In the genomic region with DNA sequence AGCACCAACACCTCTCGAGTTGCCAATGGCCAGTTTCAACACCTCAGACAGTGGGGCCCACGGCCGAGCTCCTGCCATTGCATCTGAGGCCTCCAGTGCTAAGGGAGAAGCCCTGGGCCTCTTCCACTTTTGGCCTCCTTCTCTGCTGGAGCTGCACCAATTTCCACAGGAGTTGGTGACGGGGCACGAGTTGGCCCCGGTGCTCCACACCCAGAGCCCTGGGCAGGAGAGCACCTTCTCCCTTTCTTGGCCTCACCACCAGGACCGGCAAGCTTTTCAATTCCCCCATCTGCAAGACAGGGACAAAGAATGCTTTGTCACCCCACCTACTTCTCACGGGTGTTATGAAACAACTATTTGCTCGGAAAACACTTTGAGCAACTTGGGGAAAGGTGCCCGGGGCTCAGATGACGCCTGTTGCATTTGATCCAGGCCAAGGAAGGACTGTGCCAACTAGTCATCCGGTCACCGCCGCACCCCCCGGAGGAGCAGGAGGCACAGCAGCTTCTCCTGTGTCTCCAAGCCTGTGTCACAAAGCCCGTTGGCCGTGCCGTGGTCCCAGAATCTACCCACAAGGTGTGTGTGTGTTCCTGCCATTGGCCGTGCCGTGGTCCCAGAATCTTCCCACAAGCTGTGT, we compare ENCODE assay signal across 8 cellular contexts. TPM values are rescaled to one million over a fixed set of nuclear protein-coding genes. Genes with fewer than 3 reads are reported as not detected.
DNase-seq lines count a peak whose midpoint lies in the region; ATAC-seq and TF ChIP-seq lines count a peak whose summit lies in the region.

No MANE protein-coding gene starts in this region.

- H3K4me3 ChIP-seq in Caco-2 (ENCODE audit: low read depth, low read length) = no peak overlapping the region
- no peak overlapping the region for H3K4me3 ChIP-seq in gastroesophageal sphincter

- H3K9me3 ChIP-seq in Caco-2 = no peaks in the 10 kb centered on the region
- no peaks in the 10 kb centered on the region for H3K9me3 ChIP-seq in gastroesophageal sphincter

- H3K36me3 ChIP-seq in Caco-2 (ENCODE audit: control insufficient read depth, insufficient read depth, low read length) = no peaks in the 10 kb centered on the region
- H3K36me3 ChIP-seq in gastroesophageal sphincter = no peaks in the 10 kb centered on the region

- H3K4me3 Mint-ChIP-seq in Caco-2 (ENCODE audit: unreplicated experiment) = no peak overlapping the region
- no peak overlapping the region for H3K4me3 Mint-ChIP-seq in progenitor cell of endocrine pancreas (ENCODE audit: low read depth)

- no peak for TF ChIP-seq EP300 in gastroesophageal sphincter (IDR thresholded peaks at IDR 0.05)

- DNase-seq in Caco-2 = peak; percentile 77 to 82
- no peak for DNase-seq in RWPE1 (ENCODE audit: low spot score)
- DNase-seq in progenitor cell of endocrine pancreas (ENCODE audit: low spot score, unreplicated experiment) = no peak
- DNase-seq in NCI-H2227 treated with DMSO at 0.1 percent for 48 hours (lab: John Stamatoyannopoulos, UW) = no peak
- no peak for DNase-seq in effector CD8-positive, alpha-beta T cell (lab: John Stamatoyannopoulos, UW)
- no peak for DNase-seq in NCI-H187 treated with DMSO at 0.1 percent for 48 hours (lab: John Stamatoyannopoulos, UW)

- H3K27ac Mint-ChIP-seq in Caco-2 (ENCODE audit: unreplicated experiment) = peak overlapping the region; percentile 89
- H3K27ac Mint-ChIP-seq in progenitor cell of endocrine pancreas = peak overlapping the region; percentile 91

- WGBS in gastroesophageal sphincter (ENCODE audit: low coverage in 1 of 2), 2 donors = 100% methylated on average over 2 of the region's 20 CpGs; no CpG with 5 or more reads in 1 of the 2 donors

- POLR2A ChIA-PET in Caco-2 (lab: Charles Lee) (interaction anchor here (0.6 to 1.7 kb wide), 7 partner anchors 13 to 1430 kb away, joined by 3 to 9 read pairs (median 3); a partner anchor contains a TSS), RWPE1 (lab: Yijun Ruan, JAX; ENCODE audit: low non-redundant PET) (interaction anchor here (0.6 to 0.7 kb wide), 2 partner anchors 98 to 574 kb away, joined by 3 read pairs; no protein-coding TSS in a partner anchor)

- no peak for TF ChIP-seq CTCF in Caco-2 (IDR thresholded peaks at IDR 0.05; ENCODE audit: insufficient read depth in 1 of 2, low read depth in 1 of 2, low read length in 1 of 2, severe bottlenecking in 1 of 2, unreplicated experiment in 1 of 2)
- TF ChIP-seq CTCF in RWPE1 (conservative IDR thresholded peaks at IDR 0.05; ENCODE audit: low read depth) = no peak
- no peak for TF ChIP-seq CTCF in gastroesophageal sphincter (IDR thresholded peaks at IDR 0.05)
- TF ChIP-seq CTCF in progenitor cell of endocrine pancreas (IDR thresholded peaks at IDR 0.05; ENCODE audit: unreplicated experiment) = no peak

- H3K36me3 Mint-ChIP-seq in Caco-2 (ENCODE audit: insufficient read depth, unreplicated experiment) = peaks cover 5% of the 10 kb centered on the region
- H3K36me3 Mint-ChIP-seq in progenitor cell of endocrine pancreas (ENCODE audit: insufficient read depth) = no peaks in the 10 kb centered on the region

- CTCF ChIA-PET in Caco-2 (lab: Charles Lee) = interaction anchor here (0.6 to 1.5 kb wide), 5 partner anchors 9 to 650 kb away, joined by 3 to 7 read pairs (median 5); no protein-coding TSS in a partner anchor
- CTCF ChIA-PET in RWPE1 (lab: Yijun Ruan, JAX) = interaction anchor here (0.5 to 1.1 kb wide), 3 partner anchors 10 to 66 kb away, joined by 3 to 5 read pairs (median 3); no protein-coding TSS in a partner anchor

- intact Hi-C loops in Caco-2 (cut with micrococcal nuclease; ENCODE audit: unreplicated experiment) = no loop called here

- TF ChIP-seq POLR2A in gastroesophageal sphincter (IDR thresholded peaks at IDR 0.05) = no peak

- no peaks in the 10 kb centered on the region for H3K27me3 Mint-ChIP-seq in Caco-2 (ENCODE audit: insufficient read depth, unreplicated experiment)
- H3K27me3 Mint-ChIP-seq in progenitor cell of endocrine pancreas = no peaks in the 10 kb centered on the region

- peaks cover 52% of the 10 kb centered on the region for H3K4me1 ChIP-seq in Caco-2
- H3K4me1 ChIP-seq in gastroesophageal sphincter = peaks cover 3 to 69% (median 23%) of the 10 kb centered on the region in 3 donors

- no peaks in the 10 kb centered on the region for H3K27me3 ChIP-seq in Caco-2 (replicated peaks; ENCODE audit: control insufficient read depth, insufficient read depth, low read length)
- H3K27me3 ChIP-seq in gastroesophageal sphincter = no peaks in the 10 kb centered on the region

- H3K4me1 Mint-ChIP-seq in Caco-2 (ENCODE audit: low read depth, unreplicated experiment) (peaks cover 25% of the 10 kb centered on the region), progenitor cell of endocrine pancreas (ENCODE audit: low read depth) (peaks cover 37% of the 10 kb centered on the region)

- H3K27ac ChIP-seq in RWPE1 (peak overlapping the region; percentile 86), gastroesophageal sphincter (peak overlapping the region in 3 of 4 donors; percentile 83 to 91 (median 87))

- H3K9me3 Mint-ChIP-seq in Caco-2 (ENCODE audit: unreplicated experiment) = no peaks in the 10 kb centered on the region
- H3K9me3 Mint-ChIP-seq in progenitor cell of endocrine pancreas (ENCODE audit: low read depth) = no peaks in the 10 kb centered on the region

- no TSS peak for BruUV-seq in Caco-2 (replicated peaks; lab: Mats Ljungman, UMichigan)

- no peak for ATAC-seq in gastroesophageal sphincter
- ATAC-seq in HG02798 (IDR thresholded peaks at IDR 0.05; ENCODE audit: poor library complexity, unreplicated experiment) = no peak

RNA-seq across cellular contexts. Expression of a gene that starts 55.2 kb away (rescaled TPM):
- total RNA-seq in Caco-2 (2022) = 131 and 137 TPM in 2 replicates
- total RNA-seq in gastroesophageal sphincter = 100 to 1,000 TPM in 2 of 4 donors, 10 to 100 TPM in 2; 57.8 to 111 (median 99.1) TPM
- 110 and 120 TPM in 2 replicates for total RNA-seq in progenitor cell of endocrine pancreas

Comparison
In these comparisons a context has a peak if more than half of its experiments do, and no peak if none do; other contexts are left out.
1. DNase-seq: peak in Caco-2 (2 of 2); none in RWPE1 (single experiment), progenitor cell of endocrine pancreas (single experiment), NCI-H2227 treated with DMSO at 0.1 percent for 48 hours (single experiment), effector CD8-positive, alpha-beta T cell (single experiment) and NCI-H187 treated with DMSO at 0.1 percent for 48 hours (single experiment).